Comparison of ENCODE assay signal across 16 cellular contexts in the genomic region with DNA sequence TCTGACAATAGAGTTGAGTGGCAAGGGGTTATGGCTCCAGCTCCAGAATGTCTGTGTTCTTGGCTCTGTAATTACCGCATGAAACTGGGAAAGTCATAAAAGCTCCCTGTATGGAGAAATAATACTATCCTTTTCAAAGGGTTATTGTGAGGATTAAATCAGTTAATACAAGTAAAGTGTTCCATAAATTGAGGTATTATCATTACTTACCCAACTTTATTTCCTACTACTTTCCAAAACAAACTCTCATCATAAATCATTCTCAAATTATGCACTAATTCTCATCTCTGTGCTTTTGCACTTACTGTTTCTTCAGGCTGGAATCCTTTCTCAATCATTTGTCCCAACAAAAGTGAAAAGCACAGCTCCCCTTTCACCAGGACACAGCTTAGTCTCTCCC.
DNase-seq lines count a peak whose midpoint lies in the region; ATAC-seq and TF ChIP-seq lines count a peak whose summit lies in the region.
"Had no signal": no experiment of that assay in that cellular context is flagged by ENCODE, and none has a peak within 500 bp of the region (broad histone marks: within the 10 kb centered on the region; RNA-seq: fewer than 3 reads in every experiment).

No MANE protein-coding gene starts in this region.

- intact Hi-C loops in A673 (cut with micrococcal nuclease; ENCODE audit: unreplicated experiment), result loop anchor here (5.0 kb wide), 1 partner anchor 727 kb away; no protein-coding TSS in a partner anchor

- H2AFZ ChIP-seq in Karpas-422 (ENCODE audit: low read length), result 0 out of 2 replicates have a peak overlapping the region, but pooled peaks have one; percentile 88

- DNase-seq in A673 (ENCODE audit: low spot score) (peak; percentile 38), Karpas-422 (no peak), NCI-H69 (lab: John Stamatoyannopoulos, UW) (peak; percentile 73), neural crest cell (ENCODE audit: low read depth, low spot score) (no peak), islet precursor cell (no peak), putamen (ENCODE audit: low spot score) (no peak)
- DNase-seq: CD4-positive, alpha-beta T cell; GF-D8; HFFc6; NCI-H146; NCI-H510A treated with DMSO at 0.1 percent for 48 hours; Peyer's patch had no signal

- no peak for ATAC-seq in GM19351 (IDR thresholded peaks at IDR 0.05; ENCODE audit: unreplicated experiment)

- H4K20me1 ChIP-seq in Karpas-422 (ENCODE audit: insufficient read depth, low read depth, low read length), result no peaks in the 10 kb centered on the region

- H3K27me3 ChIP-seq in A673 (replicated peaks; ENCODE audit: insufficient read depth, low read depth, low read length, poor library complexity) (peaks cover 25% of the 10 kb centered on the region), Karpas-422 (ENCODE audit: low read length) (no peaks in the 10 kb centered on the region)
- H3K27me3 ChIP-seq: Peyer's patch, SJSA1 had no signal

- H3K27ac Mint-ChIP-seq in neural crest cell (ENCODE audit: unreplicated experiment), result peak overlapping the region; percentile 74
- H3K27ac Mint-ChIP-seq: CD4-positive, alpha-beta T cell; HFFc6 had no signal

- POLR2A ChIA-PET in A673 (lab: Charles Lee; ENCODE audit: low non-redundant PET), result no interaction called here

- no peaks in the 10 kb centered on the region for H3K36me3 Mint-ChIP-seq in neural crest cell (ENCODE audit: low read depth)

- no peak overlapping the region for H3K4me3 Mint-ChIP-seq in neural crest cell
- H3K4me3 Mint-ChIP-seq: CD4-positive, alpha-beta T cell; HFFc6 had no signal

- TF ChIP-seq CTCF in A673 (conservative IDR thresholded peaks at IDR 0.05; ENCODE audit: low read depth, low read length) (no peak), neural crest cell (conservative IDR thresholded peaks at IDR 0.05) (no peak)

- BruUV-seq in A673 (replicated peaks; lab: Mats Ljungman, UMichigan), result no TSS peak

- H3K4me3 ChIP-seq in A673 (ENCODE audit: low read depth, low read length, poor library complexity, severe bottlenecking), result no peak overlapping the region
- H3K4me3 ChIP-seq in Karpas-422 (ENCODE audit: low read length), result no peak overlapping the region
- H3K4me3 ChIP-seq: Peyer's patch, SJSA1 had no signal

- H3K9me2 ChIP-seq in Karpas-422 (replicated peaks; ENCODE audit: insufficient read depth, low read length), result no peaks in the 10 kb centered on the region

- no peaks in the 10 kb centered on the region for H3K9me3 ChIP-seq in A673 (ENCODE audit: low read depth, low read length, poor library complexity, severe bottlenecking)
- no peaks in the 10 kb centered on the region for H3K9me3 ChIP-seq in Karpas-422 (ENCODE audit: low read length)
- H3K9me3 ChIP-seq: Peyer's patch, SJSA1 had no signal

- no peak overlapping the region for H3K9ac ChIP-seq in Karpas-422 (ENCODE audit: low read length)
- H3K9ac ChIP-seq: KMS-11 had no signal

- H3K27ac ChIP-seq in A673 (ENCODE audit: low read depth, low read length, poor library complexity, severe bottlenecking) (no peak overlapping the region), Karpas-422 (ENCODE audit: low read length) (no peak overlapping the region; the same call in 1 of the 2 replicates)
- H3K27ac ChIP-seq: HL-60, KMS-11, Peyer's patch, SJSA1 had no signal

- CTCF ChIA-PET in A673 (lab: Charles Lee), result no interaction called here

- peaks cover 15% of the 10 kb centered on the region for H3K4me1 Mint-ChIP-seq in neural crest cell

- no peaks in the 10 kb centered on the region for H3K79me2 ChIP-seq in Karpas-422 (ENCODE audit: low read length)

- H3K9me3 Mint-ChIP-seq in neural crest cell, result no peaks in the 10 kb centered on the region
- H3K9me3 Mint-ChIP-seq: CD4-positive, alpha-beta T cell had no signal

- no peaks in the 10 kb centered on the region for H3K27me3 Mint-ChIP-seq in neural crest cell (ENCODE audit: low read depth)
- H3K27me3 Mint-ChIP-seq: CD4-positive, alpha-beta T cell had no signal

- H3K4me1 ChIP-seq in A673 (ENCODE audit: insufficient read depth, low read length, poor library complexity, severe bottlenecking) (no peaks in the 10 kb centered on the region), Karpas-422 (ENCODE audit: low read length) (peaks cover 71% of the 10 kb centered on the region)
- H3K4me1 ChIP-seq: Peyer's patch, SJSA1 had no signal

- no peak overlapping the region for H3K4me2 ChIP-seq in Karpas-422 (ENCODE audit: low read depth, low read length, poor library complexity, severe bottlenecking)
- H3K4me2 ChIP-seq: KMS-11 had no signal

- H3K36me3 ChIP-seq in A673 (ENCODE audit: insufficient read depth, low read length, poor library complexity, severe bottlenecking), result no peaks in the 10 kb centered on the region
- no peaks in the 10 kb centered on the region for H3K36me3 ChIP-seq in Karpas-422 (ENCODE audit: insufficient read depth, low read length)
- H3K36me3 ChIP-seq: Peyer's patch, SJSA1 had no signal

Comparison
In these comparisons a context has a peak if more than half of its experiments do, and no peak if none do; other contexts are left out.
1. DNase-seq: peak in A673 (single experiment) and NCI-H69 (single experiment); none in Karpas-422 (single experiment), neural crest cell (single experiment), islet precursor cell (single experiment) and putamen (single experiment).